1 cellular context compared by ENCODE assay signal in genomic region chr19:50003810-50004419, GRCh38.
TF ChIP-seq lines count a peak whose summit lies in the region.

No MANE protein-coding gene starts in this region.

TF ChIP-seq in IMR-90, 13 proteins besides CTCF, POLR2A, EP300 and RAD21:
- TF ChIP-seq RCOR1 (IDR thresholded peaks at IDR 0.05; ENCODE audit: insufficient replicate concordance, low read length) (peak; percentile 51), RFX5 (IDR thresholded peaks at IDR 0.05; ENCODE audit: low read depth, low read length) (no peak), USF2 (IDR thresholded peaks at IDR 0.05; ENCODE audit: low read depth, low read length) (no peak), NFE2L2 (IDR thresholded peaks at IDR 0.05; ENCODE audit: low read depth, low read length) (peak; percentile 54; the same call in 1 of the 2 replicates), FOS (IDR thresholded peaks at IDR 0.05; ENCODE audit: low read depth, low read length) (peak; percentile 92), MXI1 (IDR thresholded peaks at IDR 0.05; ENCODE audit: borderline replicate concordance, low read depth, low read length) (peak; percentile 48; the same call in 1 of the 2 replicates), MAFK (IDR thresholded peaks at IDR 0.05; ENCODE audit: low read depth, low read length) (no peak), BHLHE40 (IDR thresholded peaks at IDR 0.05; ENCODE audit: low read depth, low read length) (peak; percentile 11; the same call in 1 of the 2 replicates), SMC3 (IDR thresholded peaks at IDR 0.05; ENCODE audit: low read depth, low read length) (no peak), CHD1 (IDR thresholded peaks at IDR 0.05; ENCODE audit: low read depth, low read length) (no peak), CEBPB (IDR thresholded peaks at IDR 0.05; ENCODE audit: low read depth, low read length) (no peak), MAZ (IDR thresholded peaks at IDR 0.05; ENCODE audit: borderline replicate concordance, low read depth, low read length) (no peak; the same call in 1 of the 2 replicates)
- TF ChIP-seq, protein P1, sequence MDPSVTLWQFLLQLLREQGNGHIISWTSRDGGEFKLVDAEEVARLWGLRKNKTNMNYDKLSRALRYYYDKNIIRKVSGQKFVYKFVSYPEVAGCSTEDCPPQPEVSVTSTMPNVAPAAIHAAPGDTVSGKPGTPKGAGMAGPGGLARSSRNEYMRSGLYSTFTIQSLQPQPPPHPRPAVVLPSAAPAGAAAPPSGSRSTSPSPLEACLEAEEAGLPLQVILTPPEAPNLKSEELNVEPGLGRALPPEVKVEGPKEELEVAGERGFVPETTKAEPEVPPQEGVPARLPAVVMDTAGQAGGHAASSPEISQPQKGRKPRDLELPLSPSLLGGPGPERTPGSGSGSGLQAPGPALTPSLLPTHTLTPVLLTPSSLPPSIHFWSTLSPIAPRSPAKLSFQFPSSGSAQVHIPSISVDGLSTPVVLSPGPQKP (IDR thresholded peaks at IDR 0.05; ENCODE audit: borderline replicate concordance, low read depth, low read length), result no peak
TF ChIP-seq in IMR-90: peak in this region for 5.
